ENCODE assay signal across 19 cellular contexts in genomic region chr3:94532951-94533350, GRCh38.
"Had no signal": no experiment of that assay in that cellular context is flagged by ENCODE, and none has a peak within 500 bp of the region (broad histone marks: within the 10 kb centered on the region; RNA-seq: fewer than 3 reads in every experiment).

No MANE protein-coding gene starts in this region.

- ATAC-seq: left cardiac atrium; left colon; left lobe of liver; left lung; left ventricle myocardium superior; lower lobe of right lung; mucosa of descending colon; naive thymus-derived CD4-positive, alpha-beta T cell; naive thymus-derived CD8-positive, alpha-beta T cell had no signal

- DNase-seq: hippocampal formation; hypothalamus; immature natural killer cell; islet precursor cell; kidney glomerular epithelial cell; left cardiac atrium; left colon; left lung; left ventricle myocardium inferior; left ventricle myocardium superior; lower lobe of right lung; mammary epithelial cell; mesenchymal stem cell; midbrain; naive B cell; naive thymus-derived CD4-positive, alpha-beta T cell; naive thymus-derived CD8-positive, alpha-beta T cell had no signal
